In the genomic region with DNA sequence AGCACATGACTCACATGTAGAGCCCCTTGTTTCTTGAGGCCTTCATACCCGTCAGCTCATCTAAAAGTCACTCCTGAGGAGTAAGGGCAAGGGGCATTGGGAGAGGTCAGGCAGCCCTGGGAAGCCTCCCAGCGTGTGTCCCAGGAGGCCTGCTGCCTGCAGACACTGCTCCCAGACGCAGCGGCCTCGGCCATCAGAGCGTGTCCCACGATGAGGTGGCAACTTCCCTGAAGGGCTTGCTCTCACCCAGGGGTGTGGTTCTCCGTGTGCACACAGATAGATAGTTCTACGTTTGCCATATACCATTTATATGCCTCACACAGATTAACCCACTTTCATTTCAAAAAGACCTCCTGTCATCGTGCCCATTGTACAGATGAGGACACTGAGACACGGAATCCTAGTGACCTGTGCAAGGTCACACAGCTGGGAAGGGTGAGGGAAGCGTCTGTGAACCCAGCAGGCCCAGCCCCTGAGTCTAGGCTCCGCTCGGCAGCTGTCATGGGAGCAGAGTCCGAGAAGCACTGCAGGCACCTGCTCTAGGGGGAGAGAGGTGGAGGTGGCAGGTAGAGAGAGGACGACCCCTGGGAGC, we compare ENCODE assay signal across 2 cellular contexts.
A peak's percentile ranks its signal among the peaks of the same experiment; 100 is the strongest.
TF ChIP-seq lines count a peak whose summit lies in the region.

No MANE protein-coding gene starts in this region.

TF ChIP-seq in HCT116, 20 proteins besides CTCF, POLR2A, EP300 and RAD21:
- TF ChIP-seq, protein P1, sequence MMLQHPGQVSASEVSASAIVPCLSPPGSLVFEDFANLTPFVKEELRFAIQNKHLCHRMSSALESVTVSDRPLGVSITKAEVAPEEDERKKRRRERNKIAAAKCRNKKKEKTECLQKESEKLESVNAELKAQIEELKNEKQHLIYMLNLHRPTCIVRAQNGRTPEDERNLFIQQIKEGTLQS (IDR thresholded peaks at IDR 0.05) = no peak
- TF ChIP-seq, protein P2, sequence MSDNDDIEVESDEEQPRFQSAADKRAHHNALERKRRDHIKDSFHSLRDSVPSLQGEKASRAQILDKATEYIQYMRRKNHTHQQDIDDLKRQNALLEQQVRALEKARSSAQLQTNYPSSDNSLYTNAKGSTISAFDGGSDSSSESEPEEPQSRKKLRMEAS (IDR thresholded peaks at IDR 0.05) = no peak
- TF ChIP-seq EZH2 (IDR thresholded peaks at IDR 0.05) (no peak), YY1 (IDR thresholded peaks at IDR 0.05; ENCODE audit: extremely low read depth, insufficient replicate concordance, low read depth, low read length) (no peak), ELF1 (IDR thresholded peaks at IDR 0.05; ENCODE audit: borderline replicate concordance, low read depth) (no peak), ZNF274 (IDR thresholded peaks at IDR 0.05; ENCODE audit: low read depth, low read length) (no peak), JUND (IDR thresholded peaks at IDR 0.05) (no peak), EZH2phosphoT487 (IDR thresholded peaks at IDR 0.05; ENCODE audit: borderline replicate concordance) (no peak), ZFX (IDR thresholded peaks at IDR 0.05) (no peak), CBX3 (IDR thresholded peaks at IDR 0.05; ENCODE audit: low read depth) (no peak), TCF7L2 (IDR thresholded peaks at IDR 0.05; ENCODE audit: borderline replicate concordance, extremely low read depth, insufficient read depth, insufficient read length) (no peak), FOSL1 (IDR thresholded peaks at IDR 0.05; ENCODE audit: low read depth) (no peak), EGR1 (IDR thresholded peaks at IDR 0.05; ENCODE audit: low read depth) (no peak), SIN3A (IDR thresholded peaks at IDR 0.05; ENCODE audit: low read depth) (no peak), CEBPB (IDR thresholded peaks at IDR 0.05; ENCODE audit: low read depth) (no peak), SRF (IDR thresholded peaks at IDR 0.05; ENCODE audit: low read depth) (no peak), SP1 (IDR thresholded peaks at IDR 0.05; ENCODE audit: low read depth) (no peak)
- TF ChIP-seq, protein P3, sequence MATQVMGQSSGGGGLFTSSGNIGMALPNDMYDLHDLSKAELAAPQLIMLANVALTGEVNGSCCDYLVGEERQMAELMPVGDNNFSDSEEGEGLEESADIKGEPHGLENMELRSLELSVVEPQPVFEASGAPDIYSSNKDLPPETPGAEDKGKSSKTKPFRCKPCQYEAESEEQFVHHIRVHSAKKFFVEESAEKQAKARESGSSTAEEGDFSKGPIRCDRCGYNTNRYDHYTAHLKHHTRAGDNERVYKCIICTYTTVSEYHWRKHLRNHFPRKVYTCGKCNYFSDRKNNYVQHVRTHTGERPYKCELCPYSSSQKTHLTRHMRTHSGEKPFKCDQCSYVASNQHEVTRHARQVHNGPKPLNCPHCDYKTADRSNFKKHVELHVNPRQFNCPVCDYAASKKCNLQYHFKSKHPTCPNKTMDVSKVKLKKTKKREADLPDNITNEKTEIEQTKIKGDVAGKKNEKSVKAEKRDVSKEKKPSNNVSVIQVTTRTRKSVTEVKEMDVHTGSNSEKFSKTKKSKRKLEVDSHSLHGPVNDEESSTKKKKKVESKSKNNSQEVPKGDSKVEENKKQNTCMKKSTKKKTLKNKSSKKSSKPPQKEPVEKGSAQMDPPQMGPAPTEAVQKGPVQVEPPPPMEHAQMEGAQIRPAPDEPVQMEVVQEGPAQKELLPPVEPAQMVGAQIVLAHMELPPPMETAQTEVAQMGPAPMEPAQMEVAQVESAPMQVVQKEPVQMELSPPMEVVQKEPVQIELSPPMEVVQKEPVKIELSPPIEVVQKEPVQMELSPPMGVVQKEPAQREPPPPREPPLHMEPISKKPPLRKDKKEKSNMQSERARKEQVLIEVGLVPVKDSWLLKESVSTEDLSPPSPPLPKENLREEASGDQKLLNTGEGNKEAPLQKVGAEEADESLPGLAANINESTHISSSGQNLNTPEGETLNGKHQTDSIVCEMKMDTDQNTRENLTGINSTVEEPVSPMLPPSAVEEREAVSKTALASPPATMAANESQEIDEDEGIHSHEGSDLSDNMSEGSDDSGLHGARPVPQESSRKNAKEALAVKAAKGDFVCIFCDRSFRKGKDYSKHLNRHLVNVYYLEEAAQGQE (IDR thresholded peaks at IDR 0.05; ENCODE audit: low read depth) = no peak
- TF ChIP-seq, protein P4, sequence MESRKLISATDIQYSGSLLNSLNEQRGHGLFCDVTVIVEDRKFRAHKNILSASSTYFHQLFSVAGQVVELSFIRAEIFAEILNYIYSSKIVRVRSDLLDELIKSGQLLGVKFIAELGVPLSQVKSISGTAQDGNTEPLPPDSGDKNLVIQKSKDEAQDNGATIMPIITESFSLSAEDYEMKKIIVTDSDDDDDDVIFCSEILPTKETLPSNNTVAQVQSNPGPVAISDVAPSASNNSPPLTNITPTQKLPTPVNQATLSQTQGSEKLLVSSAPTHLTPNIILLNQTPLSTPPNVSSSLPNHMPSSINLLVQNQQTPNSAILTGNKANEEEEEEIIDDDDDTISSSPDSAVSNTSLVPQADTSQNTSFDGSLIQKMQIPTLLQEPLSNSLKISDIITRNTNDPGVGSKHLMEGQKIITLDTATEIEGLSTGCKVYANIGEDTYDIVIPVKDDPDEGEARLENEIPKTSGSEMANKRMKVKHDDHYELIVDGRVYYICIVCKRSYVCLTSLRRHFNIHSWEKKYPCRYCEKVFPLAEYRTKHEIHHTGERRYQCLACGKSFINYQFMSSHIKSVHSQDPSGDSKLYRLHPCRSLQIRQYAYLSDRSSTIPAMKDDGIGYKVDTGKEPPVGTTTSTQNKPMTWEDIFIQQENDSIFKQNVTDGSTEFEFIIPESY (IDR thresholded peaks at IDR 0.05; ENCODE audit: extremely low read depth, insufficient replicate concordance, low read length) = no peak

TF ChIP-seq in K562, 482 proteins besides CTCF, POLR2A, EP300 and RAD21:
- peak; percentile 47 for TF ChIP-seq ESRRA (IDR thresholded peaks at IDR 0.05; ENCODE audit: borderline replicate concordance, low read depth)
- no peak for TF ChIP-seq NFE2L1 (tag; IDR thresholded peaks at IDR 0.05; ENCODE audit: borderline replicate concordance, low read depth)
- peak; percentile 81 for TF ChIP-seq BCOR (IDR thresholded peaks at IDR 0.05)
- 0 out of 4 replicates have a peak, but pooled peaks of 1 of the 2 experiments have one; percentile 27 for TF ChIP-seq KDM1A (IDR thresholded peaks at IDR 0.05)
- TF ChIP-seq ELF4 (CRISPR knock-in tag; IDR thresholded peaks at IDR 0.05) = no peak
- no peak for TF ChIP-seq ZNF644 (tag; IDR thresholded peaks at IDR 0.05; ENCODE audit: low read depth)
